1 cellular context compared by ENCODE assay signal in genomic region chr4:98627883-98628282, GRCh38.
TF ChIP-seq lines count a peak whose summit lies in the region.

No MANE protein-coding gene starts in this region.

TF ChIP-seq in GM23338, 12 proteins besides CTCF, POLR2A, EP300 and RAD21 (continued from another document):
- TF ChIP-seq ZNF462 (CRISPR knock-in tag; IDR thresholded peaks at IDR 0.05) (no peak), REST (IDR thresholded peaks at IDR 0.05; ENCODE audit: unreplicated experiment) (no peak), ETS1 (IDR thresholded peaks at IDR 0.05) (no peak), CREB1 (CRISPR knock-in tag; IDR thresholded peaks at IDR 0.05; ENCODE audit: low read depth) (no peak), POLR2AphosphoS5 (IDR thresholded peaks at IDR 0.05; ENCODE audit: low read depth) (no peak), EZH2 (IDR thresholded peaks at IDR 0.05; ENCODE audit: low read depth, unreplicated experiment) (no peak)
